20 cellular contexts compared by ENCODE assay signal in the genomic region with DNA sequence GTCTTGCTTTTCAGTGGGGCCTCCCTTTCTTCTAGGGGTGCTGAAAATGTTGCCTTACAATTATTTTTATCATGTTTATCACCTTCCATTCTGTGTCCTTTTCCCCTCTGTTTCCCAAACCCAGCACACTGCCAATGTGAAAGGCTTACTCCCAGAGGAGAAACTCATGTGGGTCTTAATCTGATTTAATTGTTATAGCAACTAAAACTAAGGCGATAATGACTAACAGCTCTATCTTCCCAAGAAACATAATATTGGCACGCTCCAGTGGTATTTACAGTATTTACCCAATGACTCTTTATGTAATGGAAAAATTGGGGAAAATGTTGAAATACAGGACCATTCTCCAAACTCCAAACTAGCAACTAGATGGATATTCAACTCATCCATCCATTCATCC.
"Had no signal": no experiment of that assay in that cellular context is flagged by ENCODE, and none has a peak within 500 bp of the region (broad histone marks: within the 10 kb centered on the region; RNA-seq: fewer than 3 reads in every experiment).

No MANE protein-coding gene starts in this region.

- H3K27ac ChIP-seq: esophagus squamous epithelium, heart right ventricle, psoas muscle, testis, tibial nerve, upper lobe of right lung, vagina had no signal

- DNase-seq: effector memory CD8-positive, alpha-beta T cell; esophagus squamous epithelium; hypothalamus; kidney glomerular epithelial cell; natural killer cell; occipital lobe; retina; stimulated activated CD4-positive, alpha-beta T cell treated with anti-CD3 and anti-CD28 coated beads, Interleukin-2, amount 100 ng/mL, for 24 hours; stimulated activated CD4-positive, alpha-beta T cell treated with anti-CD3 and anti-CD28 coated beads, Interleukin-4, amount 100 ng/mL, for 4 hours; stimulated activated naive B cell treated with anti-CD40 and anti-IgM and Interleukin-4, amounts not matched to agents 10 μg/mL and 1 μg/mL and 100 μg/mL, for 72 hours; stimulated activated naive CD8-positive, alpha-beta T cell treated with anti-CD3 and anti-CD28 coated beads, Interleukin-15, amount 100 ng/mL, for 72 hours; testis; upper lobe of right lung had no signal

- H3K9me3 Mint-ChIP-seq: dendritic cell treated with granulocyte-macrophage colony-stimulating factor and Interleukin-4, amounts not matched to agents 40 ng/mL and 50 ng/mL, for 4 days; effector memory CD8-positive, alpha-beta T cell; natural killer cell; stimulated activated naive B cell treated with anti-CD40 and anti-IgM and Interleukin-4, amounts not matched to agents 10 μg/mL and 1 μg/mL and 100 μg/mL, for 72 hours; stimulated activated naive CD8-positive, alpha-beta T cell treated with anti-CD3 and anti-CD28 coated beads, Interleukin-15, amount 100 ng/mL, for 72 hours had no signal

- H3K4me3 Mint-ChIP-seq: dendritic cell treated with granulocyte-macrophage colony-stimulating factor and Interleukin-4, amounts not matched to agents 40 ng/mL and 50 ng/mL, for 4 days; effector memory CD8-positive, alpha-beta T cell; natural killer cell; neural crest cell; stimulated activated naive B cell treated with anti-CD40 and anti-IgM and Interleukin-4, amounts not matched to agents 10 μg/mL and 1 μg/mL and 100 μg/mL, for 72 hours; stimulated activated naive CD8-positive, alpha-beta T cell treated with anti-CD3 and anti-CD28 coated beads, Interleukin-15, amount 100 ng/mL, for 72 hours had no signal

- ATAC-seq: effector memory CD8-positive, alpha-beta T cell; natural killer cell; stimulated activated naive B cell treated with anti-CD40 and anti-IgM and Interleukin-4, amounts not matched to agents 10 μg/mL and 1 μg/mL and 100 μg/mL, for 72 hours; stimulated activated naive CD8-positive, alpha-beta T cell treated with anti-CD3 and anti-CD28 coated beads, Interleukin-15, amount 100 ng/mL, for 72 hours; upper lobe of right lung had no signal

- H3K27me3 Mint-ChIP-seq: dendritic cell treated with granulocyte-macrophage colony-stimulating factor and Interleukin-4, amounts not matched to agents 40 ng/mL and 50 ng/mL, for 4 days; effector memory CD8-positive, alpha-beta T cell; stimulated activated naive B cell treated with anti-CD40 and anti-IgM and Interleukin-4, amounts not matched to agents 10 μg/mL and 1 μg/mL and 100 μg/mL, for 72 hours; stimulated activated naive CD8-positive, alpha-beta T cell treated with anti-CD3 and anti-CD28 coated beads, Interleukin-15, amount 100 ng/mL, for 72 hours had no signal

- H3K4me3 ChIP-seq: esophagus squamous epithelium, heart right ventricle, psoas muscle, skin epidermis, testis, tibial nerve, upper lobe of right lung, vagina had no signal

- H3K27me3 ChIP-seq: esophagus squamous epithelium, heart right ventricle, testis, tibial nerve, upper lobe of right lung, vagina had no signal

- H3K36me3 Mint-ChIP-seq: natural killer cell had no signal

- H3K9me3 ChIP-seq: esophagus squamous epithelium, heart right ventricle, psoas muscle, testis, tibial nerve, upper lobe of right lung, vagina had no signal

- H3K27ac Mint-ChIP-seq: dendritic cell treated with granulocyte-macrophage colony-stimulating factor and Interleukin-4, amounts not matched to agents 40 ng/mL and 50 ng/mL, for 4 days; effector memory CD8-positive, alpha-beta T cell; natural killer cell; stimulated activated naive B cell treated with anti-CD40 and anti-IgM and Interleukin-4, amounts not matched to agents 10 μg/mL and 1 μg/mL and 100 μg/mL, for 72 hours; stimulated activated naive CD8-positive, alpha-beta T cell treated with anti-CD3 and anti-CD28 coated beads, Interleukin-15, amount 100 ng/mL, for 72 hours had no signal
